In the genomic region with DNA sequence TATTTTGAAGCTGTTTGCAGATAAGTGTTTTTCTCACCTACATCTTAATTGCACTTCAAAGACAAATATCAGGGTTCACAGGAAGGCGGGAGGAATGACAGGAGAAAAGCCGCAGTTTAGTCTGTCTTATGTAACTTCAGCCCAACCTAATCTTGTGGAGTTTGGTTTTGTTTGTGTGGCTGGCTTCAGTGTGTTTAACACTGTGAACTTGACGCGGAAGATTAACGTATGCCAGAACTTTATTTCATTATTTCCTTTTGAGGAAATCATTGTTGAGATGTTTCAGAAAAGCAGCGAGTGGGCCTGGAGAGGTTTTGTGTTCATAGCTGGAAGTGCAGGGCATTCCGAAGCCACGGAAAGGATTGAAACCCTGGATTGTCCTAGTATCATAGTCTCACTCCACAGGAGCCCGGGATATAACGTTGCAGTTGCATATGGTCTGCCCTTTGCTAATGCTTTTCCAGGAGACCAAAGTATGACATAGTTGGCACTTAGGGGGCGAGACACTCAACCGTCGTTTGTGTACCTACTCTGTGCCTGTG, we compare ENCODE assay signal across 7 cellular contexts.
DNase-seq lines count a peak whose midpoint lies in the region; ATAC-seq lines count a peak whose summit lies in the region.

No MANE protein-coding gene starts in this region.

- ATAC-seq in GM21447 (IDR thresholded peaks at IDR 0.05; ENCODE audit: unreplicated experiment): no peak
- ATAC-seq in HG02885 (IDR thresholded peaks at IDR 0.05; ENCODE audit: poor library complexity, unreplicated experiment): no peak
- no peak for ATAC-seq in GM19328 (IDR thresholded peaks at IDR 0.05; ENCODE audit: unreplicated experiment)

- H3K27ac ChIP-seq in duodenal mucosa (ENCODE audit: low read depth, low read length) (no peak overlapping the region), muscle layer of duodenum (ENCODE audit: low read length) (peak overlapping the region; percentile 87)

- peak overlapping the region; percentile 89; the same call in 1 of the 2 replicates for H3K9ac ChIP-seq in ES-I3 (ENCODE audit: low read depth, low read length)
- peak overlapping the region; percentile 69 to 77 for H3K9ac ChIP-seq in duodenal mucosa (ENCODE audit: low read depth in 1 of 2, low read length in 2 of 2)

- H3K4me3 ChIP-seq in duodenal mucosa (ENCODE audit: low read depth in 1 of 2, low read length in 2 of 2) (peak overlapping the region; percentile 83 to 90), muscle layer of duodenum (ENCODE audit: low read depth in 1 of 2, low read length in 2 of 2) (peak overlapping the region; percentile 86 to 88)

- DNase-seq in NCI-H510A treated with DMSO at 0.1 percent for 48 hours (lab: John Stamatoyannopoulos, UW): peak; percentile 55

- H3K36me3 ChIP-seq in ES-I3 (ENCODE audit: insufficient read depth, low read length) (no peaks in the 10 kb centered on the region), duodenal mucosa (ENCODE audit: control insufficient read depth in 1 of 2, insufficient read depth in 2 of 2, low read length in 2 of 2) (no peaks in the 10 kb centered on the region), muscle layer of duodenum (ENCODE audit: control insufficient read depth in 1 of 2, insufficient read depth in 2 of 2, low read length in 2 of 2) (no peaks in the 10 kb centered on the region)

- H3K4me1 ChIP-seq in ES-I3 (ENCODE audit: insufficient read depth, low read length) (peaks cover 5% of the 10 kb centered on the region; the same call in 1 of the 2 replicates), duodenal mucosa (ENCODE audit: control insufficient read depth in 1 of 2, insufficient read depth in 2 of 2, low read length in 2 of 2) (peaks cover 7 to 20% of the 10 kb centered on the region in 2 donors), muscle layer of duodenum (ENCODE audit: control insufficient read depth in 1 of 2, insufficient read depth in 2 of 2, low read length in 2 of 2) (peaks cover 0 to 39% of the 10 kb centered on the region in 2 donors)

- H3K9me3 ChIP-seq in ES-I3 (ENCODE audit: control insufficient read depth, insufficient read depth, low read length) (no peaks in the 10 kb centered on the region), duodenal mucosa (ENCODE audit: control insufficient read depth in 1 of 2, low read length in 2 of 2) (no peaks in the 10 kb centered on the region), muscle layer of duodenum (ENCODE audit: control insufficient read depth in 1 of 2, low read length in 2 of 2) (no peaks in the 10 kb centered on the region)

- H3K27me3 ChIP-seq in duodenal mucosa (ENCODE audit: control insufficient read depth in 1 of 2, insufficient read depth in 2 of 2, low read length in 2 of 2) (no peaks in the 10 kb centered on the region), muscle layer of duodenum (ENCODE audit: low read depth, low read length) (no peaks in the 10 kb centered on the region)
